Comparison of ENCODE assay signal across 8 cellular contexts in genomic region chr1:241721011-241721410, GRCh38.
"Had no signal": no experiment of that assay in that cellular context is flagged by ENCODE, and none has a peak within 500 bp of the region (broad histone marks: within the 10 kb centered on the region; RNA-seq: fewer than 3 reads in every experiment).

No MANE protein-coding gene starts in this region.

- DNase-seq: GDM1, GF-D8 had no signal

- ATAC-seq: GM12878 had no signal

- H3K4me3 ChIP-seq: GM12878 had no signal

- FAIRE-seq: G401.6, GM12878, GM12891, GM12892, GM18507, GM19239 had no signal
